Comparison of ENCODE assay signal across 17 cellular contexts in genomic region chr17:67125924-67126323, GRCh38.
"Had no signal": no experiment of that assay in that cellular context is flagged by ENCODE, and none has a peak within 500 bp of the region (broad histone marks: within the 10 kb centered on the region; RNA-seq: fewer than 3 reads in every experiment).

No MANE protein-coding gene starts in this region.

- H3K9me3 Mint-ChIP-seq: activated T-helper 17 cell treated with anti-CD3 and anti-CD28 coated beads, Interleukin-2, amount 50 U/mL, for 72 hours; stimulated activated naive B cell treated with anti-CD40 and anti-IgM and Interleukin-4, amounts not matched to agents 10 μg/mL and 1 μg/mL and 100 μg/mL, for 72 hours; T-helper 2 cell treated with Interferon-gamma antibody and Interleukin-4, amounts not matched to agents 5 μg/mL and 100 μg/mL, for 36 hours had no signal

- H3K27me3 Mint-ChIP-seq: activated T-helper 17 cell treated with anti-CD3 and anti-CD28 coated beads, Interleukin-2, amount 50 U/mL, for 72 hours; stimulated activated naive B cell treated with anti-CD40 and anti-IgM and Interleukin-4, amounts not matched to agents 10 μg/mL and 1 μg/mL and 100 μg/mL, for 72 hours had no signal

- H3K27ac Mint-ChIP-seq: activated T-helper 17 cell treated with anti-CD3 and anti-CD28 coated beads, Interleukin-2, amount 50 U/mL, for 72 hours; stimulated activated naive B cell treated with anti-CD40 and anti-IgM and Interleukin-4, amounts not matched to agents 10 μg/mL and 1 μg/mL and 100 μg/mL, for 72 hours; T-helper 2 cell treated with Interferon-gamma antibody and Interleukin-4, amounts not matched to agents 5 μg/mL and 100 μg/mL, for 36 hours had no signal

- H3K27ac ChIP-seq: lower lobe of right lung, ovary, tibial artery, uterus had no signal

- H3K36me3 ChIP-seq: ovary, uterus had no signal

- H3K9me3 ChIP-seq: lower lobe of right lung, ovary, tibial artery, uterus had no signal

- ATAC-seq: activated CD4-positive, CD25-positive, alpha-beta regulatory T cell treated with anti-CD3 and anti-CD28 coated beads, Interleukin-2, amount 50 U/mL, for 24 hours; activated T-helper 17 cell treated with anti-CD3 and anti-CD28 coated beads, Interleukin-2, amount 50 U/mL, for 72 hours; left colon; lower lobe of right lung; stimulated activated naive B cell treated with anti-CD40 and anti-IgM and Interleukin-4, amounts not matched to agents 10 μg/mL and 1 μg/mL and 100 μg/mL, for 72 hours had no signal

- H3K4me1 Mint-ChIP-seq: activated T-helper 17 cell treated with anti-CD3 and anti-CD28 coated beads, Interleukin-2, amount 50 U/mL, for 72 hours had no signal

- H3K4me3 ChIP-seq: lower lobe of right lung, ovary, tibial artery, uterus had no signal

- H3K4me3 Mint-ChIP-seq: activated T-helper 17 cell treated with anti-CD3 and anti-CD28 coated beads, Interleukin-2, amount 50 U/mL, for 72 hours; stimulated activated naive B cell treated with anti-CD40 and anti-IgM and Interleukin-4, amounts not matched to agents 10 μg/mL and 1 μg/mL and 100 μg/mL, for 72 hours; T-helper 2 cell treated with Interferon-gamma antibody and Interleukin-4, amounts not matched to agents 5 μg/mL and 100 μg/mL, for 36 hours had no signal

- DNase-seq: activated naive CD4-positive, alpha-beta T cell treated with anti-CD3 and anti-CD28 coated beads, Interleukin-2, amount 50 U/mL, for 16 hours; central memory CD4-positive, alpha-beta T cell; cortex of kidney; effector CD8-positive, alpha-beta T cell; foreskin melanocyte; head of caudate nucleus; left colon; lower lobe of right lung; midbrain; ovary; stimulated activated CD4-positive, alpha-beta T cell treated with anti-CD3 and anti-CD28 coated beads, Interleukin-4, amount 100 ng/mL, for 1 hour; stimulated activated naive B cell treated with anti-CD40 and anti-IgM and Interleukin-4, amounts not matched to agents 10 μg/mL and 1 μg/mL and 100 μg/mL, for 72 hours; tibial artery; uterus had no signal

- H3K27me3 ChIP-seq: ovary, tibial artery, uterus had no signal

- H3K4me1 ChIP-seq: lower lobe of right lung, uterus had no signal
